In genomic region chr19:870963-871401, GRCh38 we compare ENCODE assay signal across 10 cellular contexts. TPM values are rescaled to one million over a fixed set of nuclear protein-coding genes. Genes with fewer than 3 reads are reported as not detected.
DNase-seq lines count a peak whose midpoint lies in the region; ATAC-seq, FAIRE-seq and TF ChIP-seq lines count a peak whose summit lies in the region.
"Had no signal": no experiment of that assay in that cellular context is flagged by ENCODE, and none has a peak within 500 bp of the region (broad histone marks: within the 10 kb centered on the region; RNA-seq: fewer than 3 reads in every experiment).

No MANE protein-coding gene starts in this region.

- no peak overlapping the region for H3K4ac ChIP-seq in H1 (replicated peaks; ENCODE audit: insufficient read length, low read depth, low read length)

- H3K4me1 ChIP-seq in H1 (replicated peaks in 1 of 4; ENCODE audit: control insufficient read depth in 3 of 4, insufficient read depth in 4 of 4, low read length in 3 of 4): peaks cover 3 to 22% (median 7%) of the 10 kb centered on the region in 4 experiments

- H2AK5ac ChIP-seq in H1 (ENCODE audit: low read depth, low read length): no peak overlapping the region

- H3K9me3 ChIP-seq in H1 (ENCODE audit: insufficient read depth in 2 of 2, low read depth in 1 of 2, low read length in 1 of 2): peaks cover 0 to 3% of the 10 kb centered on the region in 2 experiments; a peak in 1 of 4 replicates

- TF ChIP-seq CTCF in H1 (IDR thresholded peaks at IDR 0.05; ENCODE audit: control extremely low read depth in 1 of 3, insufficient read depth in 1 of 3, low read depth in 1 of 3, low read length in 3 of 3): no peak

- H3K79me1 ChIP-seq in H1 (ENCODE audit: low read depth, low read length): no peaks in the 10 kb centered on the region; the same call in 1 of the 2 replicates

- no peak for TF ChIP-seq POLR2A in H1 (IDR thresholded peaks at IDR 0.05; ENCODE audit: control extremely low read depth in 1 of 2, low read depth in 2 of 2, low read length in 2 of 2)

- H4K8ac ChIP-seq in H1 (ENCODE audit: extremely low read depth, insufficient read depth, low read length): no peak overlapping the region; the same call in none of the 2 replicates

- DNase-seq in NCI-H1105 treated with DMSO at 0.1 percent for 48 hours (lab: John Stamatoyannopoulos, UW) (peak; percentile 30), H1 (ENCODE audit: low read depth in 1 of 2, low spot score in 2 of 2) (no peak), DMS53 treated with DMSO at 0.1 percent for 48 hours (lab: John Stamatoyannopoulos, UW; ENCODE audit: unreplicated experiment) (no peak)
- no peak for DNase-seq in T-helper 2 cell treated with Interferon-gamma antibody and Interleukin-4, amounts not matched to agents 5 μg/mL and 100 μg/mL, for 36 hours (ENCODE audit: low spot score)
- DNase-seq: KG1; naive thymus-derived CD4-positive, alpha-beta T cell; NCI-H510A treated with DMSO at 0.1 percent for 48 hours had no signal

- TF ChIP-seq RAD21 in H1 (IDR thresholded peaks at IDR 0.05 in 1 of 2, conservative IDR thresholded peaks at IDR 0.05 in 1 of 2; ENCODE audit: low read depth in 2 of 2, low read length in 2 of 2): no peak

- H3K4me1 Mint-ChIP-seq in stimulated activated memory B cell treated with anti-CD40 and anti-IgM and Interleukin-4, amounts not matched to agents 10 μg/mL and 1 μg/mL and 100 μg/mL, for 72 hours: peaks cover 30% of the 10 kb centered on the region
- peaks cover 5% of the 10 kb centered on the region for H3K4me1 Mint-ChIP-seq in T-helper 2 cell treated with Interferon-gamma antibody and Interleukin-4, amounts not matched to agents 5 μg/mL and 100 μg/mL, for 36 hours (ENCODE audit: low read depth)

- FAIRE-seq in H1 (lab: Jason Lieb, UNC): no peak

- H3K4me3 ChIP-seq in H1 (ENCODE audit: extremely low read depth in 1 of 4, insufficient read depth in 2 of 4, low read depth in 3 of 4, low read length in 4 of 4): no peak overlapping the region

- H3K36me3 ChIP-seq in H1 (ENCODE audit: control insufficient read depth in 2 of 4, insufficient read depth in 4 of 4, low read length in 3 of 4): peaks cover 0 to 18% (median 0%) of the 10 kb centered on the region in 4 experiments; a peak in 2 of 8 replicates

- H3K9ac ChIP-seq in H1 (replicated peaks in 1 of 4; ENCODE audit: extremely low read depth in 1 of 4, low read depth in 3 of 4, low read length in 3 of 4): no peak overlapping the region

- H2BK12ac ChIP-seq in H1 (ENCODE audit: low read depth, low read length): 0 out of 2 replicates have a peak overlapping the region, but pooled peaks have one; percentile 39

- no peak overlapping the region for H3K4me3 Mint-ChIP-seq in stimulated activated memory B cell treated with anti-CD40 and anti-IgM and Interleukin-4, amounts not matched to agents 10 μg/mL and 1 μg/mL and 100 μg/mL, for 72 hours
- no peak overlapping the region for H3K4me3 Mint-ChIP-seq in T-helper 2 cell treated with Interferon-gamma antibody and Interleukin-4, amounts not matched to agents 5 μg/mL and 100 μg/mL, for 36 hours

- no peak for TF ChIP-seq EP300 in H1 (IDR thresholded peaks at IDR 0.05; ENCODE audit: borderline replicate concordance in 1 of 2, low read depth in 2 of 2, low read length in 2 of 2)

- H2BK20ac ChIP-seq in H1 (ENCODE audit: low read length): no peak overlapping the region

- H3K56ac ChIP-seq in H1 (replicated peaks; ENCODE audit: insufficient read length, low read depth, low read length): no peak overlapping the region

- 79% methylated on average over 19 of the region's 28 CpGs; no CpG with 5 or more reads in 1 of the 2 experiments for WGBS in H1 (ENCODE audit: extremely low coverage in 1 of 2, insufficient coverage in 1 of 2, insufficient read length in 1 of 2, insufficient replicate concordance in 2 of 2, low coverage in 1 of 2, low lambda C conversion rate in 2 of 2, missing lambda C conversion rate in 1 of 2), 2 experiments

- H3K27ac ChIP-seq in H1 (ENCODE audit: low read depth, low read length): no peak overlapping the region

- H3K79me2 ChIP-seq in H1 (ENCODE audit: control insufficient read depth in 1 of 2, insufficient read depth in 2 of 2, low read length in 2 of 2): no peaks in the 10 kb centered on the region

- H3K18ac ChIP-seq in H1 (ENCODE audit: extremely low read depth, low read length): no peak overlapping the region; the same call in 1 of the 2 replicates

- H3K27me3 ChIP-seq in H1 (replicated peaks in 1 of 4; ENCODE audit: control insufficient read depth in 3 of 4, extremely low read depth in 1 of 4, insufficient read depth in 3 of 4, low read length in 3 of 4): no peaks in the 10 kb centered on the region

- H3K27ac Mint-ChIP-seq in stimulated activated memory B cell treated with anti-CD40 and anti-IgM and Interleukin-4, amounts not matched to agents 10 μg/mL and 1 μg/mL and 100 μg/mL, for 72 hours: peak overlapping the region; percentile 83
- H3K27ac Mint-ChIP-seq in T-helper 2 cell treated with Interferon-gamma antibody and Interleukin-4, amounts not matched to agents 5 μg/mL and 100 μg/mL, for 36 hours: no peak overlapping the region

- H2BK5ac ChIP-seq in H1 (ENCODE audit: low read depth, low read length): no peak overlapping the region; the same call in 1 of the 2 replicates

- POLR2A ChIA-PET in H1 (lab: Charles Lee; ENCODE audit: partially characterized antibody): interaction anchor here (0.7 to 2.4 kb wide), 7 partner anchors 18 to 112 kb away, joined by 3 to 8 read pairs (median 4); partner anchors contain the start of genes ELANE and WDR18

- no peak overlapping the region for H2BK120ac ChIP-seq in H1 (replicated peaks; ENCODE audit: low read depth, low read length)

- H2BK15ac ChIP-seq in H1 (ENCODE audit: low read length): no peak overlapping the region

- no peak overlapping the region for H4K5ac ChIP-seq in H1 (ENCODE audit: insufficient read length, low read depth, low read length)

- H3K9me3 Mint-ChIP-seq in stimulated activated memory B cell treated with anti-CD40 and anti-IgM and Interleukin-4, amounts not matched to agents 10 μg/mL and 1 μg/mL and 100 μg/mL, for 72 hours: no peaks in the 10 kb centered on the region
- H3K9me3 Mint-ChIP-seq in T-helper 2 cell treated with Interferon-gamma antibody and Interleukin-4, amounts not matched to agents 5 μg/mL and 100 μg/mL, for 36 hours: no peaks in the 10 kb centered on the region

- ATAC-seq in stimulated activated memory B cell treated with anti-CD40 and anti-IgM and Interleukin-4, amounts not matched to agents 10 μg/mL and 1 μg/mL and 100 μg/mL, for 72 hours: no peak
- ATAC-seq in HG03469 (IDR thresholded peaks at IDR 0.05; ENCODE audit: unreplicated experiment): no peak
- ATAC-seq: naive thymus-derived CD4-positive, alpha-beta T cell had no signal

- peaks cover 40% of the 10 kb centered on the region for H3K36me3 Mint-ChIP-seq in stimulated activated memory B cell treated with anti-CD40 and anti-IgM and Interleukin-4, amounts not matched to agents 10 μg/mL and 1 μg/mL and 100 μg/mL, for 72 hours
- peaks cover 19% of the 10 kb centered on the region for H3K36me3 Mint-ChIP-seq in T-helper 2 cell treated with Interferon-gamma antibody and Interleukin-4, amounts not matched to agents 5 μg/mL and 100 μg/mL, for 36 hours (ENCODE audit: low read depth)

- no peak overlapping the region for H4K91ac ChIP-seq in H1 (replicated peaks; ENCODE audit: insufficient read length, low read length)

- H3K27me3 Mint-ChIP-seq in stimulated activated memory B cell treated with anti-CD40 and anti-IgM and Interleukin-4, amounts not matched to agents 10 μg/mL and 1 μg/mL and 100 μg/mL, for 72 hours: no peaks in the 10 kb centered on the region
- H3K27me3 Mint-ChIP-seq in T-helper 2 cell treated with Interferon-gamma antibody and Interleukin-4, amounts not matched to agents 5 μg/mL and 100 μg/mL, for 36 hours (ENCODE audit: low read depth): no peaks in the 10 kb centered on the region

- H3K23me2 ChIP-seq in H1 (ENCODE audit: low read depth, low read length): no peaks in the 10 kb centered on the region

- H3K4me2 ChIP-seq in H1 (ENCODE audit: insufficient read depth in 1 of 2, low read depth in 2 of 2, low read length in 2 of 2): no peak overlapping the region

- H3K14ac ChIP-seq in H1 (ENCODE audit: insufficient read length): no peak overlapping the region

- H2AFZ ChIP-seq in H1 (ENCODE audit: low read length): no peak overlapping the region

- CTCF ChIA-PET in H1 (lab: Charles Lee; ENCODE audit: partially characterized antibody): interaction anchor here (0.6 to 2.8 kb wide), 7 partner anchors 9 to 101 kb away, joined by 3 to 10 read pairs (median 3); no protein-coding TSS in a partner anchor

- H3K23ac ChIP-seq in H1 (ENCODE audit: insufficient read length): no peak overlapping the region

- peaks cover 4 to 9% of the 10 kb centered on the region in 2 experiments for H4K20me1 ChIP-seq in H1 (replicated peaks in 1 of 2; ENCODE audit: control insufficient read depth in 1 of 2, insufficient read depth in 2 of 2, low read length in 2 of 2)

RNA-seq across cellular contexts. Expression of gene CFD, which starts 11.5 kb away (rescaled TPM):
- total RNA-seq in H1 (2021; fragmentation: NEBNext Ultra II Directional; extraction: Animal tissue kit (Norgen Biotek cat#: 25700)): 1.7 TPM in 2 replicates
- 2.8 and 4.6 TPM in 2 replicates for polyA plus RNA-seq in H1 (2011; rRNA removed)
- polyA plus RNA-seq in H1 (2011; cell fraction: cytosol; rRNA removed): 3.8 TPM
- polyA plus RNA-seq in H1 (2011; cell fraction: nucleus; rRNA removed): 2.4 TPM
- polyA plus RNA-seq in H1 (2012, experiment 1 of 2): 1.0 to 2.1 TPM (median 1.3 TPM) in 4 replicates
- 0.83 TPM for polyA plus RNA-seq in H1 (2012, experiment 2 of 2)
- 1.5 TPM for polyA plus RNA-seq in H1 (2013, experiment 1 of 2)
- polyA plus RNA-seq in H1 (2013, experiment 2 of 2): 1.4 TPM
- not detected in 2 replicates for polyA minus RNA-seq in H1 (2011; rRNA and poly(A)+ RNA removed)
- polyA minus RNA-seq in H1 (2011; cell fraction: cytosol; rRNA and poly(A)+ RNA removed): 3.5 TPM
- 4.7 TPM for polyA minus RNA-seq in H1 (2011; cell fraction: nucleus; rRNA and poly(A)+ RNA removed)

RNA-seq across cellular contexts. Expression of gene ELANE, which starts 18.9 kb away (rescaled TPM):
- total RNA-seq in H1 (2021; fragmentation: NEBNext Ultra II Directional; extraction: Animal tissue kit (Norgen Biotek cat#: 25700)): not detected in 2 replicates
- not detected in 2 replicates for polyA plus RNA-seq in H1 (2011; rRNA removed)
- polyA plus RNA-seq in H1 (2011; cell fraction: cytosol; rRNA removed): not detected
- not detected for polyA plus RNA-seq in H1 (2011; cell fraction: nucleus; rRNA removed)
- polyA plus RNA-seq in H1 (2012, experiment 1 of 2): not detected in 4 replicates
- polyA plus RNA-seq in H1 (2012, experiment 2 of 2): not detected
- not detected for polyA plus RNA-seq in H1 (2013, experiment 1 of 2)
- not detected for polyA plus RNA-seq in H1 (2013, experiment 2 of 2)
- polyA minus RNA-seq in H1 (2011; rRNA and poly(A)+ RNA removed): not detected in 2 replicates
- not detected for polyA minus RNA-seq in H1 (2011; cell fraction: cytosol; rRNA and poly(A)+ RNA removed)
- polyA minus RNA-seq in H1 (2011; cell fraction: nucleus; rRNA and poly(A)+ RNA removed): not detected
- total RNA-seq: Daoy had no signal
- polyA plus RNA-seq: naive thymus-derived CD4-positive, alpha-beta T cell had no signal

RNA-seq across cellular contexts. Expression of gene MED16, which starts 22.0 kb away (rescaled TPM):
- total RNA-seq in H1 (2021; fragmentation: NEBNext Ultra II Directional; extraction: Animal tissue kit (Norgen Biotek cat#: 25700)): 51.0 and 55.9 TPM in 2 replicates
- polyA plus RNA-seq in H1 (2011; rRNA removed): 67.2 and 134 TPM in 2 replicates
- 48.2 TPM for polyA plus RNA-seq in H1 (2011; cell fraction: cytosol; rRNA removed)
- 64.8 TPM for polyA plus RNA-seq in H1 (2011; cell fraction: nucleus; rRNA removed)
- polyA plus RNA-seq in H1 (2012, experiment 1 of 2): 29.8 to 51.8 TPM (median 46.8 TPM) in 4 replicates
- polyA plus RNA-seq in H1 (2012, experiment 2 of 2): 56.1 TPM
- polyA plus RNA-seq in H1 (2013, experiment 1 of 2): 21.0 TPM
- polyA plus RNA-seq in H1 (2013, experiment 2 of 2): 20.8 TPM
- 22.8 and 26.1 TPM in 2 replicates for polyA minus RNA-seq in H1 (2011; rRNA and poly(A)+ RNA removed)
- 72.5 TPM for polyA minus RNA-seq in H1 (2011; cell fraction: cytosol; rRNA and poly(A)+ RNA removed)
- 38.6 TPM for polyA minus RNA-seq in H1 (2011; cell fraction: nucleus; rRNA and poly(A)+ RNA removed)

RNA-seq across cellular contexts. Expression of gene RNU6-9, which starts 22.3 kb away (rescaled TPM):
- not detected in 2 replicates for total RNA-seq in H1 (2021; fragmentation: NEBNext Ultra II Directional; extraction: Animal tissue kit (Norgen Biotek cat#: 25700))
- polyA plus RNA-seq in H1 (2011; rRNA removed): not detected in 2 replicates
- not detected for polyA plus RNA-seq in H1 (2011; cell fraction: cytosol; rRNA removed)
- polyA plus RNA-seq in H1 (2011; cell fraction: nucleus; rRNA removed): not detected
- not detected in 4 replicates for polyA plus RNA-seq in H1 (2012, experiment 1 of 2)
- not detected for polyA plus RNA-seq in H1 (2012, experiment 2 of 2)
- polyA plus RNA-seq in H1 (2013, experiment 1 of 2): not detected
- polyA plus RNA-seq in H1 (2013, experiment 2 of 2): not detected
- under 0.01 TPM in 1 of 2 replicates, not detected in the other for polyA minus RNA-seq in H1 (2011; rRNA and poly(A)+ RNA removed)
- not detected for polyA minus RNA-seq in H1 (2011; cell fraction: cytosol; rRNA and poly(A)+ RNA removed)
- not detected for polyA minus RNA-seq in H1 (2011; cell fraction: nucleus; rRNA and poly(A)+ RNA removed)
- total RNA-seq: Daoy; naive thymus-derived CD4-positive, alpha-beta T cell had no signal
- polyA plus RNA-seq: naive thymus-derived CD4-positive, alpha-beta T cell had no signal

RNA-seq across cellular contexts. Expression of gene PRTN3, which starts 30.2 kb away (rescaled TPM):
- 0.39 and 0.42 TPM in 2 replicates for total RNA-seq in H1 (2021; fragmentation: NEBNext Ultra II Directional; extraction: Animal tissue kit (Norgen Biotek cat#: 25700))
- polyA plus RNA-seq in H1 (2011; rRNA removed): 2.1 and 3.1 TPM in 2 replicates
- 0.88 TPM for polyA plus RNA-seq in H1 (2011; cell fraction: cytosol; rRNA removed)
- 1.6 TPM for polyA plus RNA-seq in H1 (2011; cell fraction: nucleus; rRNA removed)
- 0.60 to 0.87 TPM (median 0.71 TPM) in 3 of 4 replicates, not detected in the other for polyA plus RNA-seq in H1 (2012, experiment 1 of 2)
- 0.89 TPM for polyA plus RNA-seq in H1 (2012, experiment 2 of 2)
- polyA plus RNA-seq in H1 (2013, experiment 1 of 2): 1.0 TPM
- 1.2 TPM for polyA plus RNA-seq in H1 (2013, experiment 2 of 2)
- 0.24 TPM in 1 of 2 replicates, not detected in the other for polyA minus RNA-seq in H1 (2011; rRNA and poly(A)+ RNA removed)
- not detected for polyA minus RNA-seq in H1 (2011; cell fraction: cytosol; rRNA and poly(A)+ RNA removed)
- polyA minus RNA-seq in H1 (2011; cell fraction: nucleus; rRNA and poly(A)+ RNA removed): not detected
- total RNA-seq: Daoy had no signal
- polyA plus RNA-seq: naive thymus-derived CD4-positive, alpha-beta T cell had no signal
